1 cellular context compared by ENCODE assay signal in genomic region chr20:63169731-63170130, GRCh38.
TF ChIP-seq lines count a peak whose summit lies in the region.

No MANE protein-coding gene starts in this region.

TF ChIP-seq in GM23338, 12 proteins besides CTCF, POLR2A, EP300 and RAD21 (continued from another document):
- no peak for TF ChIP-seq ZNF462 (CRISPR knock-in tag; IDR thresholded peaks at IDR 0.05)
- TF ChIP-seq REST (IDR thresholded peaks at IDR 0.05; ENCODE audit: unreplicated experiment) = no peak
- TF ChIP-seq STAT1 (IDR thresholded peaks at IDR 0.05; ENCODE audit: unreplicated experiment) = no peak
- no peak for TF ChIP-seq EZH2phosphoT487 (IDR thresholded peaks at IDR 0.05; ENCODE audit: unreplicated experiment)
- no peak for TF ChIP-seq ETS1 (IDR thresholded peaks at IDR 0.05)
